ENCODE assay signal across 17 cellular contexts in the genomic region with DNA sequence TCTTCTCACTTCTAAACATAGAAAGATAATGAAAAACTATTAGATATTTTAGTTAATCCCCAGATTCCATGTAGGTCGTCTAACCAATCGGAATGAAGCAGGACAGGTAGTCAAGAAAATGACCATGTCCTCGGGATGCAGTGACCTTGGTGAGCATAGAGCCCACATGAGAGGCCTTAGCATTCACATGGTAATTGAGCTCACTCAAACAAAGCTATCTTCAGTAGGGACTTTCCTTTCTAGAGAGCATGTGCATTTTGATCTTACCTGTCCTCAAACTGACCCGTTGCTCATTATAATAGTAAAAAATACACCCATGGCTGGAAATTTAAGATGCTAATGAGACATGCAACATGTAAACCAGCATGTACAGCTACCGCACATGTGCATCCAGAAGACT.
DNase-seq lines count a peak whose midpoint lies in the region; ATAC-seq and TF ChIP-seq lines count a peak whose summit lies in the region.
"Had no signal": no experiment of that assay in that cellular context is flagged by ENCODE, and none has a peak within 500 bp of the region (broad histone marks: within the 10 kb centered on the region; RNA-seq: fewer than 3 reads in every experiment).

No MANE protein-coding gene starts in this region.

- H3K56ac ChIP-seq in IMR-90 (ENCODE audit: extremely low read depth, insufficient read depth, low read length), result no peak overlapping the region

- H4K20me1 ChIP-seq in IMR-90 (ENCODE audit: insufficient read depth, low read length) (no peaks in the 10 kb centered on the region), SU-DHL-6 (ENCODE audit: low read depth, low read length) (no peaks in the 10 kb centered on the region)
- H4K20me1 ChIP-seq: BLaER1 had no signal

- in situ Hi-C loops in IMR-90 (cut with MboI; ENCODE audit: low sequenced_read_pairs), result no loop called here

- dilution Hi-C loops in IMR-90 (cut with HindIII; ENCODE audit: low sequenced_read_pairs, unreplicated experiment), result no loop called here

- H2BK5ac ChIP-seq in IMR-90 (ENCODE audit: low read depth, low read length, poor library complexity, severe bottlenecking), result no peak overlapping the region

- H2BK15ac ChIP-seq in IMR-90 (ENCODE audit: low read depth, low read length), result 0 out of 3 replicates have a peak overlapping the region, but pooled peaks have one; percentile 43

- no peak overlapping the region for H3K14ac ChIP-seq in IMR-90 (replicated peaks; ENCODE audit: low read depth, low read length)

- no peak for TF ChIP-seq POLR2A in IMR-90 (IDR thresholded peaks at IDR 0.05; ENCODE audit: low read depth, low read length)

- H2BK20ac ChIP-seq in IMR-90 (ENCODE audit: low read depth, low read length), result no peak overlapping the region

- H3K9me3 ChIP-seq in IMR-90 (ENCODE audit: control insufficient read depth, insufficient read depth, low read length) (no peaks in the 10 kb centered on the region), SU-DHL-6 (ENCODE audit: insufficient read depth, low read length) (0 out of 2 replicates have a peak, but pooled peaks cover 3% of the 10 kb centered on the region)
- H3K9me3 ChIP-seq: BLaER1 had no signal

- no peak overlapping the region for H3K4me3 ChIP-seq in IMR-90 (ENCODE audit: insufficient read depth, low read depth, low read length)
- no peak overlapping the region for H3K4me3 ChIP-seq in SU-DHL-6 (ENCODE audit: insufficient read depth, low read length, poor library complexity, severe bottlenecking)
- no peak overlapping the region for H3K4me3 ChIP-seq in dorsolateral prefrontal cortex
- H3K4me3 ChIP-seq: BLaER1, GM23248 had no signal

- no peak overlapping the region for H3K27ac ChIP-seq in IMR-90 (ENCODE audit: insufficient read depth, low read length)
- no peak overlapping the region for H3K27ac ChIP-seq in SU-DHL-6 (ENCODE audit: low read depth, low read length)
- H3K27ac ChIP-seq in dorsolateral prefrontal cortex, result no peak overlapping the region
- H3K27ac ChIP-seq: BLaER1, GM23248 had no signal

- BruUV-seq in IMR-90 (replicated peaks; lab: Mats Ljungman, UMichigan), result no TSS peak

- CTCF ChIA-PET in IMR-90 (lab: Yijun Ruan, JAX), result no interaction called here

- no peak overlapping the region for H3K4me2 ChIP-seq in IMR-90 (ENCODE audit: low read depth, low read length)
- H3K4me2 ChIP-seq in SU-DHL-6 (ENCODE audit: low read depth, low read length, poor library complexity, severe bottlenecking), result no peak overlapping the region
- H3K4me2 ChIP-seq: BLaER1 had no signal

- intact Hi-C loops in IMR-90 (cut with micrococcal nuclease), result loop anchor here (10.0 kb wide), 1 partner anchor 163 kb away; no protein-coding TSS in a partner anchor
- intact Hi-C loops in dorsolateral prefrontal cortex (cut with DNase I), result no loop called here

- H3K79me2 ChIP-seq in SU-DHL-6 (ENCODE audit: insufficient read depth, low read length), result no peaks in the 10 kb centered on the region

- TF ChIP-seq RAD21 in IMR-90 (IDR thresholded peaks at IDR 0.05; ENCODE audit: low read length), result no peak

- H4K8ac ChIP-seq in IMR-90 (ENCODE audit: low read depth in 2 of 2, low read length in 2 of 2), result no peak overlapping the region

- no peak overlapping the region for H2AK9ac ChIP-seq in IMR-90 (replicated peaks; ENCODE audit: low read depth, low read length, poor library complexity)

- no peaks in the 10 kb centered on the region for H3K9me2 ChIP-seq in SU-DHL-6 (replicated peaks; ENCODE audit: insufficient read depth, low read length)

- H2AFZ ChIP-seq in IMR-90 (replicated peaks; ENCODE audit: low read length, poor library complexity), result no peak overlapping the region
- peak overlapping the region; percentile 64 for H2AFZ ChIP-seq in SU-DHL-6 (ENCODE audit: low read depth, low read length, severe bottlenecking)
- H2AFZ ChIP-seq: GM23248 had no signal

- H3K4me1 ChIP-seq in IMR-90 (ENCODE audit: control insufficient read depth, insufficient read depth, low read length), result peaks cover 6% of the 10 kb centered on the region

- H3K27me3 ChIP-seq in IMR-90 (ENCODE audit: control insufficient read depth, insufficient read depth, low read length) (no peaks in the 10 kb centered on the region), SU-DHL-6 (ENCODE audit: low read length) (no peaks in the 10 kb centered on the region), dorsolateral prefrontal cortex (no peaks in the 10 kb centered on the region)
- H3K27me3 ChIP-seq: BLaER1 had no signal

- H3K79me1 ChIP-seq in IMR-90 (ENCODE audit: low read depth in 1 of 2, low read length in 2 of 2), result no peaks in the 10 kb centered on the region

- DNase-seq in IMR-90, result no peak
- DNase-seq in NCI-H1694 (lab: John Stamatoyannopoulos, UW), result no peak
- DNase-seq in dorsolateral prefrontal cortex, result no peak
- DNase-seq: 8988T; CD4-positive, alpha-beta memory T cell; DMS153; DMS79; GF-D8; H9; KG1 had no signal

- H4K5ac ChIP-seq in IMR-90 (ENCODE audit: low read depth, low read length), result no peak overlapping the region

- no peak overlapping the region for H2BK120ac ChIP-seq in IMR-90 (ENCODE audit: low read depth, low read length)

- H3K9ac ChIP-seq in IMR-90 (ENCODE audit: low read depth, low read length) (no peak overlapping the region), SU-DHL-6 (ENCODE audit: low read length) (no peak overlapping the region)
- H3K9ac ChIP-seq: BLaER1, GM23248 had no signal

- no peak overlapping the region for H3K4ac ChIP-seq in IMR-90 (ENCODE audit: low read depth, low read length)

- no peaks in the 10 kb centered on the region for H3F3A ChIP-seq in SU-DHL-6 (ENCODE audit: insufficient read depth)

- H2AK5ac ChIP-seq in IMR-90 (ENCODE audit: low read depth, low read length), result no peak overlapping the region

- no peak overlapping the region for H3K23ac ChIP-seq in IMR-90 (ENCODE audit: low read depth, low read length)

- H4K91ac ChIP-seq in IMR-90 (ENCODE audit: insufficient read depth, low read depth, low read length), result no peak overlapping the region

- H3K18ac ChIP-seq in IMR-90 (ENCODE audit: low read depth, low read length), result no peak overlapping the region; the same call in 1 of the 2 replicates

- POLR2A ChIA-PET in IMR-90 (lab: Charles Lee; ENCODE audit: unreplicated experiment), result no interaction called here

- H3K9me1 ChIP-seq in IMR-90 (ENCODE audit: insufficient read depth, low read length), result 0 out of 2 replicates have a peak, but pooled peaks cover 2% of the 10 kb centered on the region

- H3K36me3 ChIP-seq in IMR-90 (ENCODE audit: control insufficient read depth, insufficient read depth, low read length) (no peaks in the 10 kb centered on the region), SU-DHL-6 (ENCODE audit: low read length) (no peaks in the 10 kb centered on the region)
- H3K36me3 ChIP-seq: BLaER1 had no signal

- TF ChIP-seq CTCF in IMR-90 (conservative IDR thresholded peaks at IDR 0.05; ENCODE audit: low read depth, low read length) (no peak), SU-DHL-6 (IDR thresholded peaks at IDR 0.05; ENCODE audit: insufficient read depth, low read length, poor library complexity, severe bottlenecking) (no peak), dorsolateral prefrontal cortex (IDR thresholded peaks at IDR 0.05 in 54 of 56, conservative IDR thresholded peaks at IDR 0.05 in 2 of 56; ENCODE audit: low read depth in 1 of 56, partially characterized antibody in 56 of 56) (no peak)

- ATAC-seq in GM18868 (IDR thresholded peaks at IDR 0.05; ENCODE audit: unreplicated experiment), result peak; percentile 30
- ATAC-seq in IMR-90 (ENCODE audit: low read depth), result no peak
- no peak for ATAC-seq in GM21717 (IDR thresholded peaks at IDR 0.05; ENCODE audit: unreplicated experiment)
- no peak for ATAC-seq in HG02981 (IDR thresholded peaks at IDR 0.05; ENCODE audit: unreplicated experiment)
- ATAC-seq: HepG2 had no signal

- 65% methylated on average over 2 of the region's 5 CpGs; no CpG with 5 or more reads in 1 of the 2 experiments for WGBS in IMR-90 (ENCODE audit: extremely low coverage in 2 of 2, insufficient read length in 1 of 2), 2 experiments

TF ChIP-seq in IMR-90, 13 proteins besides CTCF, POLR2A, EP300 and RAD21:
- no peak for TF ChIP-seq MAZ (IDR thresholded peaks at IDR 0.05; ENCODE audit: borderline replicate concordance, low read depth, low read length)
- no peak for TF ChIP-seq CEBPB (IDR thresholded peaks at IDR 0.05; ENCODE audit: low read depth, low read length)
- no peak for TF ChIP-seq NFE2L2 (IDR thresholded peaks at IDR 0.05; ENCODE audit: low read depth, low read length)
- no peak for TF ChIP-seq CHD1 (IDR thresholded peaks at IDR 0.05; ENCODE audit: low read depth, low read length)
- no peak for TF ChIP-seq RFX5 (IDR thresholded peaks at IDR 0.05; ENCODE audit: low read depth, low read length)
- TF ChIP-seq SMC3 (IDR thresholded peaks at IDR 0.05; ENCODE audit: low read depth, low read length), result no peak
- TF ChIP-seq MAFK (IDR thresholded peaks at IDR 0.05; ENCODE audit: low read depth, low read length), result no peak
- no peak for TF ChIP-seq BHLHE40 (IDR thresholded peaks at IDR 0.05; ENCODE audit: low read depth, low read length)
- no peak for TF ChIP-seq MXI1 (IDR thresholded peaks at IDR 0.05; ENCODE audit: borderline replicate concordance, low read depth, low read length)
- TF ChIP-seq, protein P1, sequence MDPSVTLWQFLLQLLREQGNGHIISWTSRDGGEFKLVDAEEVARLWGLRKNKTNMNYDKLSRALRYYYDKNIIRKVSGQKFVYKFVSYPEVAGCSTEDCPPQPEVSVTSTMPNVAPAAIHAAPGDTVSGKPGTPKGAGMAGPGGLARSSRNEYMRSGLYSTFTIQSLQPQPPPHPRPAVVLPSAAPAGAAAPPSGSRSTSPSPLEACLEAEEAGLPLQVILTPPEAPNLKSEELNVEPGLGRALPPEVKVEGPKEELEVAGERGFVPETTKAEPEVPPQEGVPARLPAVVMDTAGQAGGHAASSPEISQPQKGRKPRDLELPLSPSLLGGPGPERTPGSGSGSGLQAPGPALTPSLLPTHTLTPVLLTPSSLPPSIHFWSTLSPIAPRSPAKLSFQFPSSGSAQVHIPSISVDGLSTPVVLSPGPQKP (IDR thresholded peaks at IDR 0.05; ENCODE audit: borderline replicate concordance, low read depth, low read length), result no peak
